ENCODE assay signal across 38 cellular contexts in the genomic region with DNA sequence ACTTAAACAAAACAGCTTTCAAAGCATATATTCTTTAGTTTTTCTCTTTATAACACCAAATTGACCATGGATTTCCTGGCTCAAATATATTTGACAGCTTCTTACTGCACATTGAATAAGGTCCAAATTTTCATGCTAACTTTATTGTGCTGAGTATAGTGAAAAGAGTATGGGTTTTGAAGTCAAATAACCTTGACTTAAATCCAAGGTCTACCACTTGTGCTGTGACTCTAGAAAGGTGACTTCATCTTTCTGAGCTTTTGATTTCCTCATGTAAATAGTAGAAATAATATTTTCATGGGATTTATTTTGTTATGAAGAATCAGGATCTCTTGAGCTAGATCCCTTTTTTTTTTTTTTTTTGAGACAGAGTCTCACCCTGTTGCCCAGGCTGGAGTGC.
"Had no signal": no experiment of that assay in that cellular context is flagged by ENCODE, and none has a peak within 500 bp of the region (broad histone marks: within the 10 kb centered on the region; RNA-seq: fewer than 3 reads in every experiment).

No MANE protein-coding gene starts in this region.

- H3K27ac ChIP-seq: ascending aorta, cardiac muscle cell, WERI-Rb-1 had no signal

- DNase-seq: activated CD4-positive, alpha-beta memory T cell treated with anti-CD3 and anti-CD28 coated beads, Interleukin-2, amount 10 ng/mL, durations not matched to agents 7 days and 5 days; activated CD4-positive, alpha-beta T cell treated with anti-CD3 and anti-CD28 coated beads for 1 hour; activated CD4-positive, alpha-beta T cell treated with anti-CD3 and anti-CD28 coated beads for 36 hours; activated CD4-positive, alpha-beta T cell treated with anti-CD3 and anti-CD28 coated beads for 48 hours; activated CD4-positive, alpha-beta T cell treated with anti-CD3 and anti-CD28 coated beads, Interleukin-2, amount 10 ng/mL, durations not matched to agents 7 days and 5 days; activated CD4-positive, alpha-beta T cell treated with anti-CD3 and anti-CD28 coated beads, Interleukin-2, amount 50 U/mL, for 48 hours; activated CD4-positive, CD25-positive, alpha-beta regulatory T cell; activated CD8-positive, alpha-beta memory T cell treated with anti-CD3 and anti-CD28 coated beads for 24 hours; activated CD8-positive, alpha-beta memory T cell treated with anti-CD3 and anti-CD28 coated beads, Interleukin-2, amount 10 ng/mL, durations not matched to agents 7 days and 5 days; activated CD8-positive, alpha-beta memory T cell treated with anti-CD3 and anti-CD28 coated beads, Interleukin-2, amount 50 U/mL, for 48 hours; activated CD8-positive, alpha-beta T cell treated with anti-CD3 and anti-CD28 coated beads, Interleukin-2, amount 10 ng/mL, durations not matched to agents 7 days and 5 days; activated gamma-delta T cell; activated naive CD4-positive, alpha-beta T cell treated with anti-CD3 and anti-CD28 coated beads, Interleukin-2, amount 10 ng/mL, durations not matched to agents 7 days and 5 days; activated naive CD4-positive, alpha-beta T cell treated with Interleukin-2 at 50 U/mL for 16 hours; activated naive CD8-positive, alpha-beta T cell treated with anti-CD3 and anti-CD28 coated beads, Interleukin-2, amount 10 ng/mL, durations not matched to agents 7 days and 5 days; activated naive CD8-positive, alpha-beta T cell treated with anti-CD3 and anti-CD28 coated beads, Interleukin-2, amount 50 U/mL, for 24 hours; activated T-cell treated with anti-CD3 and anti-CD28 coated beads, Interleukin-2, amount 50 U/mL, for 24 hours; activated T-cell treated with anti-CD3 and anti-CD28 coated beads, Interleukin-2, amount 50 U/mL, for 48 hours; amygdala; anterior cingulate cortex; caudate nucleus; cerebellar nuclear complex; T-helper 1 cell; T-helper 2 cell; T-helper 9 cell; WERI-Rb-1 had no signal

- H3K27me3 ChIP-seq: ascending aorta, cardiac muscle cell had no signal

- H3K9me3 ChIP-seq: ascending aorta had no signal

- H3K27ac Mint-ChIP-seq: activated CD4-positive, alpha-beta memory T cell treated with anti-CD3 and anti-CD28 coated beads, Interleukin-2, amount 10 ng/mL, durations not matched to agents 7 days and 5 days; activated CD4-positive, alpha-beta T cell treated with anti-CD3 and anti-CD28 coated beads for 36 hours; activated CD4-positive, alpha-beta T cell treated with anti-CD3 and anti-CD28 coated beads, Interleukin-2, amount 10 ng/mL, durations not matched to agents 7 days and 5 days; activated CD8-positive, alpha-beta memory T cell treated with anti-CD3 and anti-CD28 coated beads, Interleukin-2, amount 10 ng/mL, durations not matched to agents 7 days and 5 days; activated CD8-positive, alpha-beta T cell treated with anti-CD3 and anti-CD28 coated beads, Interleukin-2, amount 10 ng/mL, durations not matched to agents 7 days and 5 days; activated naive CD4-positive, alpha-beta T cell treated with anti-CD3 and anti-CD28 coated beads, Interleukin-2, amount 10 ng/mL, durations not matched to agents 7 days and 5 days; activated naive CD4-positive, alpha-beta T cell treated with anti-CD3 and anti-CD28 coated beads, Interleukin-2, amount 50 U/mL, for 24 hours; activated naive CD8-positive, alpha-beta T cell; activated naive CD8-positive, alpha-beta T cell treated with anti-CD3 and anti-CD28 coated beads, Interleukin-2, amount 10 ng/mL, durations not matched to agents 7 days and 5 days; activated naive CD8-positive, alpha-beta T cell treated with anti-CD3 and anti-CD28 coated beads, Interleukin-2, amount 50 U/mL, for 24 hours; activated T-cell treated with anti-CD3 and anti-CD28 coated beads, Interleukin-2, amount 50 U/mL, for 24 hours; brain; T-helper 1 cell treated with Interleukin-12 subunit alpha and Interleukin-12 subunit beta and Interleukin-4 antibody, amounts not matched to agents 30 μg/mL and 1 μg/mL, for 36 hours; T-helper 2 cell treated with Interferon-gamma antibody and Interleukin-4, amounts not matched to agents 5 μg/mL and 100 μg/mL, for 36 hours; WTC11 had no signal

- H3K36me3 Mint-ChIP-seq: activated CD8-positive, alpha-beta memory T cell treated with anti-CD3 and anti-CD28 coated beads, Interleukin-2, amount 10 ng/mL, durations not matched to agents 7 days and 5 days; activated naive CD4-positive, alpha-beta T cell treated with anti-CD3 and anti-CD28 coated beads, Interleukin-2, amount 10 ng/mL, durations not matched to agents 7 days and 5 days; activated naive CD8-positive, alpha-beta T cell treated with anti-CD3 and anti-CD28 coated beads, Interleukin-2, amount 10 ng/mL, durations not matched to agents 7 days and 5 days; WTC11 had no signal

- H3K4me3 ChIP-seq: ascending aorta, cardiac muscle cell had no signal

- H3K27me3 Mint-ChIP-seq: activated CD4-positive, alpha-beta memory T cell treated with anti-CD3 and anti-CD28 coated beads, Interleukin-2, amount 10 ng/mL, durations not matched to agents 7 days and 5 days; activated CD4-positive, alpha-beta T cell treated with anti-CD3 and anti-CD28 coated beads for 36 hours; activated CD4-positive, alpha-beta T cell treated with anti-CD3 and anti-CD28 coated beads, Interleukin-2, amount 10 ng/mL, durations not matched to agents 7 days and 5 days; activated CD8-positive, alpha-beta memory T cell treated with anti-CD3 and anti-CD28 coated beads, Interleukin-2, amount 10 ng/mL, durations not matched to agents 7 days and 5 days; activated naive CD4-positive, alpha-beta T cell treated with anti-CD3 and anti-CD28 coated beads, Interleukin-2, amount 10 ng/mL, durations not matched to agents 7 days and 5 days; activated naive CD4-positive, alpha-beta T cell treated with anti-CD3 and anti-CD28 coated beads, Interleukin-2, amount 50 U/mL, for 24 hours; activated naive CD8-positive, alpha-beta T cell; activated naive CD8-positive, alpha-beta T cell treated with anti-CD3 and anti-CD28 coated beads, Interleukin-2, amount 10 ng/mL, durations not matched to agents 7 days and 5 days; activated naive CD8-positive, alpha-beta T cell treated with anti-CD3 and anti-CD28 coated beads, Interleukin-2, amount 50 U/mL, for 24 hours; activated T-cell treated with anti-CD3 and anti-CD28 coated beads, Interleukin-2, amount 50 U/mL, for 24 hours; brain; central memory CD8-positive, alpha-beta T cell had no signal

- H3K36me3 ChIP-seq: ascending aorta, WERI-Rb-1 had no signal

- H3K9me3 Mint-ChIP-seq: activated CD4-positive, alpha-beta memory T cell treated with anti-CD3 and anti-CD28 coated beads, Interleukin-2, amount 10 ng/mL, durations not matched to agents 7 days and 5 days; activated CD4-positive, alpha-beta T cell treated with anti-CD3 and anti-CD28 coated beads, Interleukin-2, amount 10 ng/mL, durations not matched to agents 7 days and 5 days; activated naive CD4-positive, alpha-beta T cell treated with anti-CD3 and anti-CD28 coated beads, Interleukin-2, amount 10 ng/mL, durations not matched to agents 7 days and 5 days; activated naive CD4-positive, alpha-beta T cell treated with anti-CD3 and anti-CD28 coated beads, Interleukin-2, amount 50 U/mL, for 24 hours; activated naive CD8-positive, alpha-beta T cell treated with anti-CD3 and anti-CD28 coated beads, Interleukin-2, amount 10 ng/mL, durations not matched to agents 7 days and 5 days; activated naive CD8-positive, alpha-beta T cell treated with anti-CD3 and anti-CD28 coated beads, Interleukin-2, amount 50 U/mL, for 24 hours; activated T-cell treated with anti-CD3 and anti-CD28 coated beads, Interleukin-2, amount 50 U/mL, for 24 hours; central memory CD8-positive, alpha-beta T cell; T-helper 1 cell treated with Interleukin-12 subunit alpha and Interleukin-12 subunit beta and Interleukin-4 antibody, amounts not matched to agents 30 μg/mL and 1 μg/mL, for 36 hours; T-helper 2 cell treated with Interferon-gamma antibody and Interleukin-4, amounts not matched to agents 5 μg/mL and 100 μg/mL, for 36 hours; WTC11 had no signal

- H3K4me3 Mint-ChIP-seq: activated CD4-positive, alpha-beta memory T cell treated with anti-CD3 and anti-CD28 coated beads, Interleukin-2, amount 10 ng/mL, durations not matched to agents 7 days and 5 days; activated CD4-positive, alpha-beta T cell treated with anti-CD3 and anti-CD28 coated beads for 36 hours; activated CD4-positive, alpha-beta T cell treated with anti-CD3 and anti-CD28 coated beads, Interleukin-2, amount 10 ng/mL, durations not matched to agents 7 days and 5 days; activated CD8-positive, alpha-beta memory T cell treated with anti-CD3 and anti-CD28 coated beads, Interleukin-2, amount 10 ng/mL, durations not matched to agents 7 days and 5 days; activated CD8-positive, alpha-beta T cell treated with anti-CD3 and anti-CD28 coated beads, Interleukin-2, amount 10 ng/mL, durations not matched to agents 7 days and 5 days; activated naive CD4-positive, alpha-beta T cell treated with anti-CD3 and anti-CD28 coated beads, Interleukin-2, amount 10 ng/mL, durations not matched to agents 7 days and 5 days; activated naive CD4-positive, alpha-beta T cell treated with anti-CD3 and anti-CD28 coated beads, Interleukin-2, amount 50 U/mL, for 24 hours; activated naive CD8-positive, alpha-beta T cell; activated naive CD8-positive, alpha-beta T cell treated with anti-CD3 and anti-CD28 coated beads, Interleukin-2, amount 10 ng/mL, durations not matched to agents 7 days and 5 days; activated naive CD8-positive, alpha-beta T cell treated with anti-CD3 and anti-CD28 coated beads, Interleukin-2, amount 50 U/mL, for 24 hours; activated T-cell treated with anti-CD3 and anti-CD28 coated beads, Interleukin-2, amount 50 U/mL, for 24 hours; brain; central memory CD8-positive, alpha-beta T cell; T-helper 1 cell treated with Interleukin-12 subunit alpha and Interleukin-12 subunit beta and Interleukin-4 antibody, amounts not matched to agents 30 μg/mL and 1 μg/mL, for 36 hours; T-helper 2 cell treated with Interferon-gamma antibody and Interleukin-4, amounts not matched to agents 5 μg/mL and 100 μg/mL, for 36 hours; WTC11 had no signal

- H3K4me1 Mint-ChIP-seq: brain, WTC11 had no signal

- ATAC-seq: activated CD4-positive, alpha-beta T cell treated with anti-CD3 and anti-CD28 coated beads for 36 hours; activated CD4-positive, CD25-positive, alpha-beta regulatory T cell treated with anti-CD3 and anti-CD28 coated beads, Interleukin-2, amount 50 U/mL, for 24 hours; activated CD8-positive, alpha-beta memory T cell treated with anti-CD3 and anti-CD28 coated beads, Interleukin-2, amount 10 ng/mL, durations not matched to agents 7 days and 5 days; activated CD8-positive, alpha-beta T cell treated with anti-CD3 and anti-CD28 coated beads, Interleukin-2, amount 10 ng/mL, durations not matched to agents 7 days and 5 days; activated naive CD8-positive, alpha-beta T cell treated with anti-CD3 and anti-CD28 coated beads, Interleukin-2, amount 50 U/mL, for 24 hours; WTC11 had no signal

- H3K4me1 ChIP-seq: ascending aorta had no signal

- FAIRE-seq: bronchial epithelial cell, TTC549 had no signal
